ENCODE assay signal across 26 cellular contexts in genomic region chr1:212591922-212592321, GRCh38. TPM values are rescaled to one million over a fixed set of nuclear protein-coding genes. Genes with fewer than 3 reads are reported as not detected.
A peak's percentile ranks its signal among the peaks of the same experiment; 100 is the strongest.
DNase-seq lines count a peak whose midpoint lies in the region; ATAC-seq lines count a peak whose summit lies in the region.
"Had no signal": no experiment of that assay in that cellular context is flagged by ENCODE, and none has a peak within 500 bp of the region (broad histone marks: within the 10 kb centered on the region; RNA-seq: fewer than 3 reads in every experiment).

No MANE protein-coding gene starts in this region.

- H3K27ac Mint-ChIP-seq in naive thymus-derived CD4-positive, alpha-beta T cell, result no peak overlapping the region
- H3K27ac Mint-ChIP-seq: CD4-positive, alpha-beta T cell; IgD-negative memory B cell had no signal

- peak; percentile 19 for DNase-seq in NCI-H2171 treated with DMSO at 0.1 percent for 48 hours (lab: John Stamatoyannopoulos, UW)
- DNase-seq in NCI-H2171 (lab: John Stamatoyannopoulos, UW), result no peak
- no peak for DNase-seq in NCI-H187 treated with DMSO at 0.1 percent for 48 hours (lab: John Stamatoyannopoulos, UW)
- DNase-seq in naive thymus-derived CD4-positive, alpha-beta T cell, result no peak
- DNase-seq in HK-2 (ENCODE audit: unreplicated experiment), result no peak
- DNase-seq in posterior vena cava (ENCODE audit: low spot score), result no peak
- DNase-seq: ACHN; CD4-positive, alpha-beta T cell; COR-L47; DMS79 treated with DMSO at 0.1 percent for 48 hours; GOT3; HCEC 1CT; Karpas-422; NCI-H1417; NCI-H187; NCI-H2107; NCI-H226; NCI-H510A treated with DMSO at 0.1 percent for 48 hours; NCI-H774; Peyer's patch had no signal

- H3K4me1 ChIP-seq in naive thymus-derived CD4-positive, alpha-beta T cell (ENCODE audit: control insufficient read depth in 2 of 2, insufficient read depth in 2 of 2, low read length in 2 of 2), result peaks cover 8 to 11% of the 10 kb centered on the region in 2 donors

- H3K36me3 Mint-ChIP-seq in naive thymus-derived CD4-positive, alpha-beta T cell, result peaks cover 0 to 4% (median 0%) of the 10 kb centered on the region in 5 donors
- H3K36me3 Mint-ChIP-seq: IgD-negative memory B cell had no signal

- intact Hi-C loops in naive thymus-derived CD4-positive, alpha-beta T cell (cut with micrococcal nuclease), result no loop called here
- intact Hi-C loops in posterior vena cava (cut with DNase I), result no loop called here

- ATAC-seq in GM19468 (IDR thresholded peaks at IDR 0.05; ENCODE audit: extremely low read depth, unreplicated experiment) (peak; percentile 67), HG03378 (IDR thresholded peaks at IDR 0.05; ENCODE audit: unreplicated experiment) (peak; percentile 29)
- ATAC-seq in naive thymus-derived CD4-positive, alpha-beta T cell, result no peak
- ATAC-seq: SK-N-SH treated with all-trans-retinoic acid at 6 μM for 48 hours had no signal

- no peak overlapping the region for H3K4me3 ChIP-seq in naive thymus-derived CD4-positive, alpha-beta T cell (ENCODE audit: low read length)
- H3K4me3 ChIP-seq: BLaER1, Peyer's patch had no signal

- POLR2A ChIA-PET in naive thymus-derived CD4-positive, alpha-beta T cell (lab: Charles Lee), result no interaction called here

- H3K4me3 Mint-ChIP-seq in naive thymus-derived CD4-positive, alpha-beta T cell, result no peak overlapping the region
- H3K4me3 Mint-ChIP-seq: CD4-positive, alpha-beta T cell; IgD-negative memory B cell had no signal

- H3K9me3 Mint-ChIP-seq in naive thymus-derived CD4-positive, alpha-beta T cell, result no peaks in the 10 kb centered on the region
- H3K9me3 Mint-ChIP-seq: CD4-positive, alpha-beta T cell had no signal

- no peak overlapping the region for H3K27ac ChIP-seq in naive thymus-derived CD4-positive, alpha-beta T cell (ENCODE audit: low read depth, low read length)
- H3K27ac ChIP-seq: 22Rv1, BLaER1, Peyer's patch had no signal

- H3K4me1 Mint-ChIP-seq in naive thymus-derived CD4-positive, alpha-beta T cell, result peaks cover 0 to 16% (median 12%) of the 10 kb centered on the region in 7 donors

- CTCF ChIA-PET in naive thymus-derived CD4-positive, alpha-beta T cell (lab: Charles Lee), result interaction anchor here (0.5 kb wide), 1 partner anchor 139 kb away, joined by 4 read pairs; no protein-coding TSS in a partner anchor

- H3K27me3 Mint-ChIP-seq in naive thymus-derived CD4-positive, alpha-beta T cell, result peaks cover 19 to 47% (median 30%) of the 10 kb centered on the region in 5 donors

- no peaks in the 10 kb centered on the region for H3K9me3 ChIP-seq in naive thymus-derived CD4-positive, alpha-beta T cell (ENCODE audit: control insufficient read depth in 2 of 3, low read length in 3 of 3)
- H3K9me3 ChIP-seq: BLaER1, Peyer's patch had no signal

- no peaks in the 10 kb centered on the region for H3K27me3 ChIP-seq in naive thymus-derived CD4-positive, alpha-beta T cell (ENCODE audit: control insufficient read depth in 2 of 2, insufficient read depth in 2 of 2, low read length in 2 of 2)
- H3K27me3 ChIP-seq: BLaER1, Peyer's patch had no signal

- no peaks in the 10 kb centered on the region for H3K36me3 ChIP-seq in naive thymus-derived CD4-positive, alpha-beta T cell (ENCODE audit: control insufficient read depth in 2 of 3, insufficient read depth in 3 of 3, low read length in 3 of 3)
- H3K36me3 ChIP-seq: BLaER1, Peyer's patch had no signal

RNA-seq across cellular contexts. Expression of gene ATF3, which starts 16.6 kb away (rescaled TPM):
- total RNA-seq in naive thymus-derived CD4-positive, alpha-beta T cell, result 10 to 100 TPM in 3 of 5 experiments, under 1 TPM in 2; 0.57 to 83.4 (median 12.5) TPM
- not detected for polyA plus RNA-seq in naive thymus-derived CD4-positive, alpha-beta T cell
- 100 to 1,000 TPM in 1 of 2 donors, 10 to 100 TPM in 1; 43.4 to 193 TPM for total RNA-seq in posterior vena cava
